Comparison of ENCODE assay signal across 1 cellular context in the genomic region with DNA sequence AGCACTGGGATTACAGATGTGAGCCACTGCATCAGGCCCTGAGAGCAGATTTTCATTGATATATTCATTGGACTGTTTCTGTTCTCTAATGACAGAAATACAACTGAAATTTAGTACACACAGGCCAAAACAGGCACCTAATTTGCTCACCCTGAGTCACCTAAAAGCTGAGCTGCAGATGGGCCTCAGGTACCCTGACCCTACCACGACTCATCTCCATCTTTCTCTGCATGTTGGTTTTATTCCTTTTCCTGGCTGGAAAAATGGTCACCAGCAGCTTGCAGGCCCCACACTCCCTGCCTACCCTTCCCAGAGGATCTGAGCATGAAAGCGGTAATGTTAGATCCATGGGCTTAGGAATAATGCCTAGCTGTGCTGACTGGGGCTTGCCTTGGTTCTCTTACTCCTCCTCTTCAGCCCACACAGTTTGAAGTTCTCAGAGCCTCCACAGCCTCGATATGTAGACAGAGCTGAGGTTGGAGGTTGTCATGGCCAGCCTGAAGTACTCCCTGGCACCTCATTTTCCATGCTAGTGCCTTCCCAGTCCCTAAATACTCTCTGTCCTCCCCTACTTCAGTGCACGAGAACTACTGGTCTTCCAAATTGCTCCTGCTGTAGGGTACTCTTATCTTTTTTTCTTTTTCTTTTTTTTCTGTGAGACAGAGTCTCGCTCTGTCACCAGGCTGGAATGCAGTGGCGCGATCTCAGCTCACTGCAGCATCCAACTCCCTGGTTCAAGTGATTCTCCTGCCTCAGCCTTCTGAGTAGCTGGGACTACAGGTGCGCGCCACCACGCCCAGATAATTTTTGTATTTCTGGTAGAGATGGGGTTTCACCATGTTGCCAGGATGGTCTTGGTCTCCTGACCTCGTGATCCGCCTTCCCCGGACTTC.
TF ChIP-seq lines count a peak whose summit lies in the region.

No MANE protein-coding gene starts in this region.

TF ChIP-seq in IMR-90, 13 proteins besides CTCF, POLR2A, EP300 and RAD21:
- TF ChIP-seq CHD1 (IDR thresholded peaks at IDR 0.05; ENCODE audit: low read depth, low read length) (no peak), BHLHE40 (IDR thresholded peaks at IDR 0.05; ENCODE audit: low read depth, low read length) (no peak), CEBPB (IDR thresholded peaks at IDR 0.05; ENCODE audit: low read depth, low read length) (no peak), MAFK (IDR thresholded peaks at IDR 0.05; ENCODE audit: low read depth, low read length) (no peak), RFX5 (IDR thresholded peaks at IDR 0.05; ENCODE audit: low read depth, low read length) (no peak), RCOR1 (IDR thresholded peaks at IDR 0.05; ENCODE audit: insufficient replicate concordance, low read length) (no peak), MXI1 (IDR thresholded peaks at IDR 0.05; ENCODE audit: borderline replicate concordance, low read depth, low read length) (no peak), NFE2L2 (IDR thresholded peaks at IDR 0.05; ENCODE audit: low read depth, low read length) (no peak), MAZ (IDR thresholded peaks at IDR 0.05; ENCODE audit: borderline replicate concordance, low read depth, low read length) (no peak), FOS (IDR thresholded peaks at IDR 0.05; ENCODE audit: low read depth, low read length) (no peak), SMC3 (IDR thresholded peaks at IDR 0.05; ENCODE audit: low read depth, low read length) (no peak)
- TF ChIP-seq, protein P1, sequence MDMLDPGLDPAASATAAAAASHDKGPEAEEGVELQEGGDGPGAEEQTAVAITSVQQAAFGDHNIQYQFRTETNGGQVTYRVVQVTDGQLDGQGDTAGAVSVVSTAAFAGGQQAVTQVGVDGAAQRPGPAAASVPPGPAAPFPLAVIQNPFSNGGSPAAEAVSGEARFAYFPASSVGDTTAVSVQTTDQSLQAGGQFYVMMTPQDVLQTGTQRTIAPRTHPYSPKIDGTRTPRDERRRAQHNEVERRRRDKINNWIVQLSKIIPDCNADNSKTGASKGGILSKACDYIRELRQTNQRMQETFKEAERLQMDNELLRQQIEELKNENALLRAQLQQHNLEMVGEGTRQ (IDR thresholded peaks at IDR 0.05; ENCODE audit: low read depth, low read length) = no peak
- TF ChIP-seq, protein P2, sequence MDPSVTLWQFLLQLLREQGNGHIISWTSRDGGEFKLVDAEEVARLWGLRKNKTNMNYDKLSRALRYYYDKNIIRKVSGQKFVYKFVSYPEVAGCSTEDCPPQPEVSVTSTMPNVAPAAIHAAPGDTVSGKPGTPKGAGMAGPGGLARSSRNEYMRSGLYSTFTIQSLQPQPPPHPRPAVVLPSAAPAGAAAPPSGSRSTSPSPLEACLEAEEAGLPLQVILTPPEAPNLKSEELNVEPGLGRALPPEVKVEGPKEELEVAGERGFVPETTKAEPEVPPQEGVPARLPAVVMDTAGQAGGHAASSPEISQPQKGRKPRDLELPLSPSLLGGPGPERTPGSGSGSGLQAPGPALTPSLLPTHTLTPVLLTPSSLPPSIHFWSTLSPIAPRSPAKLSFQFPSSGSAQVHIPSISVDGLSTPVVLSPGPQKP (IDR thresholded peaks at IDR 0.05; ENCODE audit: borderline replicate concordance, low read depth, low read length) = no peak
TF ChIP-seq in IMR-90: peak in this region for 0.
